1 cellular context compared by ENCODE assay signal in the genomic region with DNA sequence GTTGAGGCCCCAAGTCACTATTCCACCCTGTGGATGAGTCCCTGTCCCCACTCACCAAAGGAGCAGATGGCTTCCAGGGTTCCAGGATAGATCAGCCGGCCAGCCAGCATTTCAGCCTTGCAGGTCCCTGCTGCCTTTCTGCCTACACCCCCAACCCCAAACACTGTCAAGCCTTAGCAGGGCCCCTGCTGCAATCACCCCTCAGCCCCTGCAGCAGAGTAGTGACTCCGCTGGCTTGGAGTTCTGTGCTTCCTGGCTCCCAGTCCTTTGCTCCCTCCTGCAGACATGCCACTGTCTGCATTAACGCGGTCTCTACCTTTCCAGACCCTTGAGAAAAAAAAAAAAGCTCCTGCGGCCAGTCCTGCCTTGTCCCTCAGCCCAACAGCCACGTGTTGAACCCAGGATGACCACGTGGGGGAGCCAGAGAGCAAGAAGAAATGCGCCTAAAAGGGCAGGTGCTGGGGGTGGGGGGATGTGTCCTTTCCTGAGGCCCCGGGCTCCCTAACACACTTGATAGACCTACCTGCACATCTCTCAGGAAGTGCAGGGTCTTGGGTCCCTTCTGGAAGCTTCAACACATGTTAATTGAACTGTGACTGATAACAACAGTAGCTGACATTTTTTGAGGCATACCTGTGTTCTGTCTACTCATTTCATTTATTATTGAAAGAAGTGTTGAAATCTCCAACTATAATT.
TF ChIP-seq lines count a peak whose summit lies in the region.

No MANE protein-coding gene starts in this region.

TF ChIP-seq in H1, 55 proteins besides CTCF, POLR2A, EP300 and RAD21 (continued from another document):
- TF ChIP-seq ATF2 (IDR thresholded peaks at IDR 0.05; ENCODE audit: low read length) (0 out of 2 replicates have a peak, but pooled peaks have one; percentile 67), ATF3 (IDR thresholded peaks at IDR 0.05; ENCODE audit: insufficient read depth, low read depth, low read length) (peak; percentile 62), SP1 (IDR thresholded peaks at IDR 0.05; ENCODE audit: low read depth, low read length) (no peak), SP4 (IDR thresholded peaks at IDR 0.05; ENCODE audit: low read length) (no peak), CEBPB (IDR thresholded peaks at IDR 0.05; ENCODE audit: low read depth, low read length) (no peak), TAF1 (IDR thresholded peaks at IDR 0.05; ENCODE audit: low read depth, low read length) (no peak), YY1 (IDR thresholded peaks at IDR 0.05; ENCODE audit: low read depth, low read length) (no peak), NRF1 (IDR thresholded peaks at IDR 0.05; ENCODE audit: low read depth, low read length) (no peak), TCF12 (IDR thresholded peaks at IDR 0.05; ENCODE audit: low read depth, low read length) (0 out of 2 replicates have a peak, but pooled peaks have one; percentile 63), TAF7 (optimal IDR thresholded peaks at IDR 0.05; ENCODE audit: borderline replicate concordance, low read depth, low read length) (no peak), CREB1 (IDR thresholded peaks at IDR 0.05) (peak; percentile 82), NANOG (IDR thresholded peaks at IDR 0.05; ENCODE audit: insufficient read depth, low read depth, low read length, poor library complexity, severe bottlenecking) (no peak), CBX8 (IDR thresholded peaks at IDR 0.05; ENCODE audit: borderline replicate concordance, low read depth, low read length) (no peak), TEAD4 (IDR thresholded peaks at IDR 0.05; ENCODE audit: low read depth, low read length) (0 out of 2 replicates have a peak, but pooled peaks have one; percentile 4), HDAC6 (IDR thresholded peaks at IDR 0.05; ENCODE audit: low read depth, low read length) (no peak), TBP (IDR thresholded peaks at IDR 0.05; ENCODE audit: low read depth, low read length) (no peak), RNF2 (IDR thresholded peaks at IDR 0.05; ENCODE audit: borderline replicate concordance, low read depth, low read length, missing control alignments, poor library complexity, severe bottlenecking) (no peak), ASH2L (IDR thresholded peaks at IDR 0.05; ENCODE audit: low read length) (no peak), BCL11A (IDR thresholded peaks at IDR 0.05; ENCODE audit: low read depth in 2 of 2, low read length in 2 of 2) (no peak), JUN (IDR thresholded peaks at IDR 0.05; ENCODE audit: low read depth, low read length) (no peak), EZH2 (IDR thresholded peaks at IDR 0.05; ENCODE audit: low read depth, low read length, severe bottlenecking) (no peak), POU5F1 (IDR thresholded peaks at IDR 0.05; ENCODE audit: low read depth, low read length) (no peak), KDM4A (IDR thresholded peaks at IDR 0.05; ENCODE audit: low read depth, low read length, severe bottlenecking) (no peak), PHF8 (conservative IDR thresholded peaks at IDR 0.05; ENCODE audit: low read depth, low read length) (no peak), E2F6 (IDR thresholded peaks at IDR 0.05) (no peak), SIN3A (conservative IDR thresholded peaks at IDR 0.05 in 1 of 2, IDR thresholded peaks at IDR 0.05 in 1 of 2; ENCODE audit: low read depth in 1 of 2, low read length in 2 of 2) (no peak), FOSL1 (IDR thresholded peaks at IDR 0.05; ENCODE audit: insufficient read depth, low read depth, low read length) (no peak), MAFK (IDR thresholded peaks at IDR 0.05; ENCODE audit: low read depth, low read length) (no peak), KDM1A (IDR thresholded peaks at IDR 0.05; ENCODE audit: borderline replicate concordance, low read length) (no peak), USF2 (IDR thresholded peaks at IDR 0.05; ENCODE audit: low read length) (peak; percentile 72), KDM5A (IDR thresholded peaks at IDR 0.05; ENCODE audit: low read length) (no peak), GABPA (IDR thresholded peaks at IDR 0.05; ENCODE audit: borderline replicate concordance, insufficient read depth, low read length) (no peak), CHD2 (IDR thresholded peaks at IDR 0.05; ENCODE audit: low read length) (0 out of 2 replicates have a peak, but pooled peaks have one; percentile 27), CHD1 (IDR thresholded peaks at IDR 0.05; ENCODE audit: low read depth, low read length) (no peak), SP2 (IDR thresholded peaks at IDR 0.05; ENCODE audit: low read length) (no peak), CBX5 (IDR thresholded peaks at IDR 0.05; ENCODE audit: low read depth, low read length) (no peak), SUZ12 (IDR thresholded peaks at IDR 0.05; ENCODE audit: low read length) (no peak), HDAC2 (IDR thresholded peaks at IDR 0.05; ENCODE audit: borderline replicate concordance in 1 of 2, low read depth in 2 of 2, low read length in 2 of 2) (no peak), CTBP2 (IDR thresholded peaks at IDR 0.05; ENCODE audit: borderline replicate concordance, insufficient read depth, insufficient read length, low read length) (no peak), SIX5 (IDR thresholded peaks at IDR 0.05; ENCODE audit: low read depth, low read length) (no peak), BACH1 (IDR thresholded peaks at IDR 0.05; ENCODE audit: low read length) (no peak), SRF (IDR thresholded peaks at IDR 0.05; ENCODE audit: low read depth, low read length) (no peak), RXRA (IDR thresholded peaks at IDR 0.05; ENCODE audit: insufficient read depth, low read depth, low read length) (no peak), GTF2F1 (IDR thresholded peaks at IDR 0.05; ENCODE audit: borderline replicate concordance, low read depth, low read length) (no peak), BRCA1 (IDR thresholded peaks at IDR 0.05; ENCODE audit: low read depth, low read length) (no peak), RBBP5 (IDR thresholded peaks at IDR 0.05; ENCODE audit: borderline replicate concordance, low read depth, low read length) (no peak)
- TF ChIP-seq, protein P1, sequence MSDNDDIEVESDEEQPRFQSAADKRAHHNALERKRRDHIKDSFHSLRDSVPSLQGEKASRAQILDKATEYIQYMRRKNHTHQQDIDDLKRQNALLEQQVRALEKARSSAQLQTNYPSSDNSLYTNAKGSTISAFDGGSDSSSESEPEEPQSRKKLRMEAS (IDR thresholded peaks at IDR 0.05), result peak; percentile 96
- TF ChIP-seq, protein P2, sequence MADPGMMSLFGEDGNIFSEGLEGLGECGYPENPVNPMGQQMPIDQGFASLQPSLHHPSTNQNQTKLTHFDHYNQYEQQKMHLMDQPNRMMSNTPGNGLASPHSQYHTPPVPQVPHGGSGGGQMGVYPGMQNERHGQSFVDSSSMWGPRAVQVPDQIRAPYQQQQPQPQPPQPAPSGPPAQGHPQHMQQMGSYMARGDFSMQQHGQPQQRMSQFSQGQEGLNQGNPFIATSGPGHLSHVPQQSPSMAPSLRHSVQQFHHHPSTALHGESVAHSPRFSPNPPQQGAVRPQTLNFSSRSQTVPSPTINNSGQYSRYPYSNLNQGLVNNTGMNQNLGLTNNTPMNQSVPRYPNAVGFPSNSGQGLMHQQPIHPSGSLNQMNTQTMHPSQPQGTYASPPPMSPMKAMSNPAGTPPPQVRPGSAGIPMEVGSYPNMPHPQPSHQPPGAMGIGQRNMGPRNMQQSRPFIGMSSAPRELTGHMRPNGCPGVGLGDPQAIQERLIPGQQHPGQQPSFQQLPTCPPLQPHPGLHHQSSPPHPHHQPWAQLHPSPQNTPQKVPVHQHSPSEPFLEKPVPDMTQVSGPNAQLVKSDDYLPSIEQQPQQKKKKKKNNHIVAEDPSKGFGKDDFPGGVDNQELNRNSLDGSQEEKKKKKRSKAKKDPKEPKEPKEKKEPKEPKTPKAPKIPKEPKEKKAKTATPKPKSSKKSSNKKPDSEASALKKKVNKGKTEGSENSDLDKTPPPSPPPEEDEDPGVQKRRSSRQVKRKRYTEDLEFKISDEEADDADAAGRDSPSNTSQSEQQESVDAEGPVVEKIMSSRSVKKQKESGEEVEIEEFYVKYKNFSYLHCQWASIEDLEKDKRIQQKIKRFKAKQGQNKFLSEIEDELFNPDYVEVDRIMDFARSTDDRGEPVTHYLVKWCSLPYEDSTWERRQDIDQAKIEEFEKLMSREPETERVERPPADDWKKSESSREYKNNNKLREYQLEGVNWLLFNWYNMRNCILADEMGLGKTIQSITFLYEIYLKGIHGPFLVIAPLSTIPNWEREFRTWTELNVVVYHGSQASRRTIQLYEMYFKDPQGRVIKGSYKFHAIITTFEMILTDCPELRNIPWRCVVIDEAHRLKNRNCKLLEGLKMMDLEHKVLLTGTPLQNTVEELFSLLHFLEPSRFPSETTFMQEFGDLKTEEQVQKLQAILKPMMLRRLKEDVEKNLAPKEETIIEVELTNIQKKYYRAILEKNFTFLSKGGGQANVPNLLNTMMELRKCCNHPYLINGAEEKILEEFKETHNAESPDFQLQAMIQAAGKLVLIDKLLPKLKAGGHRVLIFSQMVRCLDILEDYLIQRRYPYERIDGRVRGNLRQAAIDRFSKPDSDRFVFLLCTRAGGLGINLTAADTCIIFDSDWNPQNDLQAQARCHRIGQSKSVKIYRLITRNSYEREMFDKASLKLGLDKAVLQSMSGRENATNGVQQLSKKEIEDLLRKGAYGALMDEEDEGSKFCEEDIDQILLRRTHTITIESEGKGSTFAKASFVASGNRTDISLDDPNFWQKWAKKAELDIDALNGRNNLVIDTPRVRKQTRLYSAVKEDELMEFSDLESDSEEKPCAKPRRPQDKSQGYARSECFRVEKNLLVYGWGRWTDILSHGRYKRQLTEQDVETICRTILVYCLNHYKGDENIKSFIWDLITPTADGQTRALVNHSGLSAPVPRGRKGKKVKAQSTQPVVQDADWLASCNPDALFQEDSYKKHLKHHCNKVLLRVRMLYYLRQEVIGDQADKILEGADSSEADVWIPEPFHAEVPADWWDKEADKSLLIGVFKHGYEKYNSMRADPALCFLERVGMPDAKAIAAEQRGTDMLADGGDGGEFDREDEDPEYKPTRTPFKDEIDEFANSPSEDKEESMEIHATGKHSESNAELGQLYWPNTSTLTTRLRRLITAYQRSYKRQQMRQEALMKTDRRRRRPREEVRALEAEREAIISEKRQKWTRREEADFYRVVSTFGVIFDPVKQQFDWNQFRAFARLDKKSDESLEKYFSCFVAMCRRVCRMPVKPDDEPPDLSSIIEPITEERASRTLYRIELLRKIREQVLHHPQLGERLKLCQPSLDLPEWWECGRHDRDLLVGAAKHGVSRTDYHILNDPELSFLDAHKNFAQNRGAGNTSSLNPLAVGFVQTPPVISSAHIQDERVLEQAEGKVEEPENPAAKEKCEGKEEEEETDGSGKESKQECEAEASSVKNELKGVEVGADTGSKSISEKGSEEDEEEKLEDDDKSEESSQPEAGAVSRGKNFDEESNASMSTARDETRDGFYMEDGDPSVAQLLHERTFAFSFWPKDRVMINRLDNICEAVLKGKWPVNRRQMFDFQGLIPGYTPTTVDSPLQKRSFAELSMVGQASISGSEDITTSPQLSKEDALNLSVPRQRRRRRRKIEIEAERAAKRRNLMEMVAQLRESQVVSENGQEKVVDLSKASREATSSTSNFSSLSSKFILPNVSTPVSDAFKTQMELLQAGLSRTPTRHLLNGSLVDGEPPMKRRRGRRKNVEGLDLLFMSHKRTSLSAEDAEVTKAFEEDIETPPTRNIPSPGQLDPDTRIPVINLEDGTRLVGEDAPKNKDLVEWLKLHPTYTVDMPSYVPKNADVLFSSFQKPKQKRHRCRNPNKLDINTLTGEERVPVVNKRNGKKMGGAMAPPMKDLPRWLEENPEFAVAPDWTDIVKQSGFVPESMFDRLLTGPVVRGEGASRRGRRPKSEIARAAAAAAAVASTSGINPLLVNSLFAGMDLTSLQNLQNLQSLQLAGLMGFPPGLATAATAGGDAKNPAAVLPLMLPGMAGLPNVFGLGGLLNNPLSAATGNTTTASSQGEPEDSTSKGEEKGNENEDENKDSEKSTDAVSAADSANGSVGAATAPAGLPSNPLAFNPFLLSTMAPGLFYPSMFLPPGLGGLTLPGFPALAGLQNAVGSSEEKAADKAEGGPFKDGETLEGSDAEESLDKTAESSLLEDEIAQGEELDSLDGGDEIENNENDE (IDR thresholded peaks at IDR 0.05; ENCODE audit: insufficient replicate concordance, low read length), result no peak
